15 cellular contexts compared by ENCODE assay signal in the genomic region with DNA sequence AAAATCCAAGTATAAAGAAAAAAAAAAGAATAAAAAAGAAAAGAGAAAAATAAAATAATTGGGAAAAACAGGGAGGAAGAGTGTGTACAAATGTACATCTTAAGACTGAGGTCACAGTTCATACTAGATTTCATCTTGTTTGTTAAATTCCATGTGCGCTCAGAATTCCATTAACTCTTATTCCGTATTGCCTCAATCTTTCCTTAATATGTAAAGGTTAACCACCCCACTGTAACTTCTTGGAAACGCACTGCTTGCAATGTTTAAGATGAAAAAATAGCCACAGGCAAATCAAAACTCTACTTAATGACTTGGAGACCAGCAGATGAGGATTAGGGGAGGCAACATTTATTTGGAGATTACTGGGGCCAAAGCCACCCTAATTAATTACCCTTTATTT.
"Had no signal": no experiment of that assay in that cellular context is flagged by ENCODE, and none has a peak within 500 bp of the region (broad histone marks: within the 10 kb centered on the region; RNA-seq: fewer than 3 reads in every experiment).

No MANE protein-coding gene starts in this region.

- H3K4me1 ChIP-seq: colonic mucosa, lower lobe of right lung had no signal

- DNase-seq: activated CD4-positive, alpha-beta T cell treated with anti-CD3 and anti-CD28 coated beads for 1 hour; activated CD4-positive, alpha-beta T cell treated with anti-CD3 and anti-CD28 coated beads, Interleukin-2, amount 50 U/mL, for 4 hours; activated naive CD4-positive, alpha-beta T cell; activated T-cell treated with anti-CD3 and anti-CD28 coated beads for 4 hours; colonic mucosa; lower lobe of right lung; posterior cingulate gyrus; stimulated activated CD4-positive, alpha-beta T cell treated with anti-CD3 and anti-CD28 coated beads, Interleukin-4, amount 100 ng/mL, for 24 hours; stimulated activated naive CD4-positive, alpha-beta T cell treated with Interleukin-2 at 50 U/mL for 16 hours had no signal

- H3K27ac ChIP-seq: colonic mucosa, esophagus muscularis mucosa, lower lobe of right lung, thoracic aorta had no signal

- H3K9me3 ChIP-seq: colonic mucosa, esophagus muscularis mucosa, lower lobe of right lung, neutrophil, right atrium auricular region, thoracic aorta had no signal

- H3K4me3 ChIP-seq: colonic mucosa, esophagus muscularis mucosa, lower lobe of right lung, right atrium auricular region, skin epidermis, thoracic aorta had no signal

- H3K36me3 ChIP-seq: colonic mucosa, esophagus muscularis mucosa, lower lobe of right lung, right atrium auricular region, thoracic aorta had no signal

- ATAC-seq: lower lobe of right lung, SK-N-SH treated with all-trans-retinoic acid at 6 μM for 48 hours had no signal

- H3K27me3 ChIP-seq: colonic mucosa, esophagus muscularis mucosa, neutrophil, right atrium auricular region had no signal
